ENCODE assay signal across 17 cellular contexts in the genomic region with DNA sequence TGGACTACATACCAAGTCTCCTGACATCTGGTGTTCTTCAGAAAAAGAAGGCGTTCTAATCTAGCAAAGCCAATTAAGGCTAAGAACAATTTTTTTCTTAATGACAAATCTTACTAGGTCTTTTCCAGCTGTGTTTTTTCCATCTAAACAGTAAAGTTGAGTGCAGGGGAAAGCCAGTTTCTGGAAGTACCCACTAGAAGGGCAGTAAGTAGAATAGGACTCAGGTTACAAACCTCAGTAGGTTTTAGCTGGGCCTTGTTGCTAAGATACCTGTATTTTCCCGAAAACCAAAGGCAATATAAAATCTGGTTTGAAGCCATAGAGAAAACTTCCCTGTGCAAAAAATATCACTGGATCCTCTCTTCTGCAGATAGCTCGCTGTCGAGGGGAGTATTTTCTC.
DNase-seq lines count a peak whose midpoint lies in the region; ATAC-seq, FAIRE-seq and TF ChIP-seq lines count a peak whose summit lies in the region.
"Had no signal": no experiment of that assay in that cellular context is flagged by ENCODE, and none has a peak within 500 bp of the region (broad histone marks: within the 10 kb centered on the region; RNA-seq: fewer than 3 reads in every experiment).

No MANE protein-coding gene starts in this region.

- H3K27ac ChIP-seq in right cardiac atrium (ENCODE audit: low read length) (no peak overlapping the region), smooth muscle cell (ENCODE audit: low read depth) (peak overlapping the region; percentile 44)

- TF ChIP-seq CTCF in fibroblast of the aortic adventitia (IDR thresholded peaks at IDR 0.05; ENCODE audit: insufficient read depth, low read length) (no peak), smooth muscle cell (IDR thresholded peaks at IDR 0.05; ENCODE audit: borderline replicate concordance, insufficient read depth, poor library complexity, severe bottlenecking) (no peak)

- ATAC-seq in Right ventricle myocardium superior (ENCODE audit: poor library complexity) (peak; percentile 31), right cardiac atrium (no peak)

- peak overlapping the region; percentile 12 for H3K4me2 ChIP-seq in smooth muscle cell

- H3K27me3 ChIP-seq in right cardiac atrium (ENCODE audit: control insufficient read depth, insufficient read depth) = no peaks in the 10 kb centered on the region
- H3K27me3 ChIP-seq in smooth muscle cell (ENCODE audit: low read depth) = no peaks in the 10 kb centered on the region
- H3K27me3 ChIP-seq: pancreas had no signal

- no peaks in the 10 kb centered on the region for H3K36me3 ChIP-seq in smooth muscle cell (ENCODE audit: low read depth)
- H3K36me3 ChIP-seq: pancreas had no signal

- DNase-seq in Right ventricle myocardium superior (no peak), right cardiac atrium (no peak), NCI-H748 (lab: John Stamatoyannopoulos, UW; ENCODE audit: unreplicated experiment) (peak; percentile 58), fibroblast of the aortic adventitia (ENCODE audit: low read depth) (peak; percentile 23), smooth muscle cell (lab: John Stamatoyannopoulos, UW; ENCODE audit: unreplicated experiment) (no peak), anterior cingulate cortex (lab: John Stamatoyannopoulos, UW) (no peak), cerebellum (ENCODE audit: low spot score) (no peak), HTR-8/SVneo (ENCODE audit: insufficient read length, low spot score) (no peak)
- DNase-seq: activated CD4-positive, alpha-beta T cell treated with anti-CD3 and anti-CD28 coated beads, Interleukin-2, amount 50 U/mL, for 48 hours; Calu3; effector CD8-positive, alpha-beta T cell; foreskin melanocyte; NCI-H1417 treated with DMSO at 0.1 percent for 48 hours; stimulated activated CD4-positive, alpha-beta T cell treated with anti-CD3 and anti-CD28 coated beads, Interleukin-15, amount 100 ng/mL, for 24 hours; substantia nigra had no signal

- WGBS in right cardiac atrium = 62% methylated on average over 4 of the region's 4 CpGs
- WGBS in smooth muscle cell (ENCODE audit: low lambda C conversion rate) = 74% methylated on average over 4 of the region's 4 CpGs

- no peak for FAIRE-seq in HTR-8/SVneo (lab: Jason Lieb, UNC)
- FAIRE-seq: H54, pancreas had no signal

- H3F3A ChIP-seq in smooth muscle cell (ENCODE audit: low read depth) = no peaks in the 10 kb centered on the region

- H3K9me3 ChIP-seq in right cardiac atrium (ENCODE audit: control insufficient read depth, low read length) = no peaks in the 10 kb centered on the region
- no peaks in the 10 kb centered on the region for H3K9me3 ChIP-seq in smooth muscle cell (replicated peaks; ENCODE audit: low read depth)
- H3K9me3 ChIP-seq: pancreas had no signal

- no peaks in the 10 kb centered on the region for H4K20me1 ChIP-seq in smooth muscle cell (ENCODE audit: low read depth)

- intact Hi-C loops in Right ventricle myocardium superior (cut with DNase I) = no loop called here
- intact Hi-C loops in right cardiac atrium (cut with DNase I) = no loop called here

- peak overlapping the region; percentile 5 for H2AFZ ChIP-seq in smooth muscle cell (ENCODE audit: low read depth)

- H3K4me3 ChIP-seq in right cardiac atrium (ENCODE audit: low read length) (no peak overlapping the region), fibroblast of the aortic adventitia (ENCODE audit: low read depth, low read length) (no peak overlapping the region), smooth muscle cell (no peak overlapping the region)
- H3K4me3 ChIP-seq: pancreas had no signal

- H3K4me1 ChIP-seq in right cardiac atrium (ENCODE audit: control insufficient read depth, insufficient read depth, low read length) (peaks cover 2% of the 10 kb centered on the region), smooth muscle cell (ENCODE audit: low read depth) (peaks cover 6% of the 10 kb centered on the region)
- H3K4me1 ChIP-seq: pancreas had no signal

- H3K79me2 ChIP-seq in smooth muscle cell (ENCODE audit: low read depth) = no peaks in the 10 kb centered on the region

- H3K9ac ChIP-seq in smooth muscle cell (ENCODE audit: low read depth) = peak overlapping the region; percentile 20

Comparison
In these comparisons a context has a peak if more than half of its experiments do, and no peak if none do; other contexts are left out.
1. DNase-seq: peak in NCI-H748 (single experiment) and fibroblast of the aortic adventitia (single experiment); none in Right ventricle myocardium superior (single experiment), right cardiac atrium (0 of 3), smooth muscle cell (single experiment), anterior cingulate cortex (0 of 58), cerebellum (single experiment) and HTR-8/SVneo (single experiment).